In genomic region chr6:159989882-159990480, GRCh38 we compare ENCODE assay signal across 1 cellular context.
TF ChIP-seq lines count a peak whose summit lies in the region.

No MANE protein-coding gene starts in this region.

TF ChIP-seq in K562, 482 proteins besides CTCF, POLR2A, EP300 and RAD21 (continued from another document and continues in another):
- TF ChIP-seq, protein P1, sequence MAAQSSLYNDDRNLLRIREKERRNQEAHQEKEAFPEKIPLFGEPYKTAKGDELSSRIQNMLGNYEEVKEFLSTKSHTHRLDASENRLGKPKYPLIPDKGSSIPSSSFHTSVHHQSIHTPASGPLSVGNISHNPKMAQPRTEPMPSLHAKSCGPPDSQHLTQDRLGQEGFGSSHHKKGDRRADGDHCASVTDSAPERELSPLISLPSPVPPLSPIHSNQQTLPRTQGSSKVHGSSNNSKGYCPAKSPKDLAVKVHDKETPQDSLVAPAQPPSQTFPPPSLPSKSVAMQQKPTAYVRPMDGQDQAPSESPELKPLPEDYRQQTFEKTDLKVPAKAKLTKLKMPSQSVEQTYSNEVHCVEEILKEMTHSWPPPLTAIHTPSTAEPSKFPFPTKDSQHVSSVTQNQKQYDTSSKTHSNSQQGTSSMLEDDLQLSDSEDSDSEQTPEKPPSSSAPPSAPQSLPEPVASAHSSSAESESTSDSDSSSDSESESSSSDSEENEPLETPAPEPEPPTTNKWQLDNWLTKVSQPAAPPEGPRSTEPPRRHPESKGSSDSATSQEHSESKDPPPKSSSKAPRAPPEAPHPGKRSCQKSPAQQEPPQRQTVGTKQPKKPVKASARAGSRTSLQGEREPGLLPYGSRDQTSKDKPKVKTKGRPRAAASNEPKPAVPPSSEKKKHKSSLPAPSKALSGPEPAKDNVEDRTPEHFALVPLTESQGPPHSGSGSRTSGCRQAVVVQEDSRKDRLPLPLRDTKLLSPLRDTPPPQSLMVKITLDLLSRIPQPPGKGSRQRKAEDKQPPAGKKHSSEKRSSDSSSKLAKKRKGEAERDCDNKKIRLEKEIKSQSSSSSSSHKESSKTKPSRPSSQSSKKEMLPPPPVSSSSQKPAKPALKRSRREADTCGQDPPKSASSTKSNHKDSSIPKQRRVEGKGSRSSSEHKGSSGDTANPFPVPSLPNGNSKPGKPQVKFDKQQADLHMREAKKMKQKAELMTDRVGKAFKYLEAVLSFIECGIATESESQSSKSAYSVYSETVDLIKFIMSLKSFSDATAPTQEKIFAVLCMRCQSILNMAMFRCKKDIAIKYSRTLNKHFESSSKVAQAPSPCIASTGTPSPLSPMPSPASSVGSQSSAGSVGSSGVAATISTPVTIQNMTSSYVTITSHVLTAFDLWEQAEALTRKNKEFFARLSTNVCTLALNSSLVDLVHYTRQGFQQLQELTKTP (IDR thresholded peaks at IDR 0.05; ENCODE audit: low read depth in 1 of 2, partially characterized antibody in 2 of 2): no peak
- TF ChIP-seq HCFC1 (IDR thresholded peaks at IDR 0.05; ENCODE audit: low read depth, low read length): 0 out of 2 replicates have a peak, but pooled peaks have one; percentile 15
- peak; percentile 65 for TF ChIP-seq MAFF (IDR thresholded peaks at IDR 0.05; ENCODE audit: low read length)
- TF ChIP-seq MXD1 (CRISPR knock-in tag; IDR thresholded peaks at IDR 0.05; ENCODE audit: borderline replicate concordance, poor library complexity, severe bottlenecking): no peak
- TF ChIP-seq KLF13 (tag; IDR thresholded peaks at IDR 0.05; ENCODE audit: borderline replicate concordance, low read depth): 0 out of 2 replicates have a peak, but pooled peaks have one; percentile 36
- TF ChIP-seq, protein P2, sequence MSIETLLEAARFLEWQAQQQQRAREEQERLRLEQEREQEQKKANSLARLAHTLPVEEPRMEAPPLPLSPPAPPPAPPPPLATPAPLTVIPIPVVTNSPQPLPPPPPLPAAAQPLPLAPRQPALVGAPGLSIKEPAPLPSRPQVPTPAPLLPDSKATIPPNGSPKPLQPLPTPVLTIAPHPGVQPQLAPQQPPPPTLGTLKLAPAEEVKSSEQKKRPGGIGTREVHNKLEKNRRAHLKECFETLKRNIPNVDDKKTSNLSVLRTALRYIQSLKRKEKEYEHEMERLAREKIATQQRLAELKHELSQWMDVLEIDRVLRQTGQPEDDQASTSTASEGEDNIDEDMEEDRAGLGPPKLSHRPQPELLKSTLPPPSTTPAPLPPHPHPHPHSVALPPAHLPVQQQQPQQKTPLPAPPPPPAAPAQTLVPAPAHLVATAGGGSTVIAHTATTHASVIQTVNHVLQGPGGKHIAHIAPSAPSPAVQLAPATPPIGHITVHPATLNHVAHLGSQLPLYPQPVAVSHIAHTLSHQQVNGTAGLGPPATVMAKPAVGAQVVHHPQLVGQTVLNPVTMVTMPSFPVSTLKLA (conservative IDR thresholded peaks at IDR 0.05): 0 out of 4 replicates have a peak, but pooled peaks of 1 of the 2 experiments have one; percentile 21
- peak; percentile 62 for TF ChIP-seq CBFA2T2 (conservative IDR thresholded peaks at IDR 0.05)
- TF ChIP-seq FOXK2 (conservative IDR thresholded peaks at IDR 0.05 in 1 of 2, IDR thresholded peaks at IDR 0.05 in 1 of 2; ENCODE audit: low read depth in 2 of 2): 0 out of 4 replicates have a peak, but pooled peaks of 1 of the 2 experiments have one; percentile 24
- peak; percentile 57 for TF ChIP-seq MAFK (IDR thresholded peaks at IDR 0.05; ENCODE audit: low read length)
- TF ChIP-seq HOXB6 (CRISPR knock-in tag; IDR thresholded peaks at IDR 0.05; ENCODE audit: borderline replicate concordance): no peak
- no peak for TF ChIP-seq THAP12 (CRISPR knock-in tag; IDR thresholded peaks at IDR 0.05)
- 0 out of 2 replicates have a peak, but pooled peaks have one; percentile 30 for TF ChIP-seq KLF16 (IDR thresholded peaks at IDR 0.05)
- no peak for TF ChIP-seq RFX5 (IDR thresholded peaks at IDR 0.05; ENCODE audit: low read depth, low read length)
- TF ChIP-seq TEAD4 (IDR thresholded peaks at IDR 0.05; ENCODE audit: low read length): peak; percentile 62
- TF ChIP-seq TEAD4 (CRISPR knock-in tag; IDR thresholded peaks at IDR 0.05; ENCODE audit: borderline replicate concordance): no peak
- TF ChIP-seq SNRNP70 (optimal IDR thresholded peaks at IDR 0.05; ENCODE audit: low read depth, low read length): no peak
- peak; percentile 34; the same call in 1 of the 2 replicates for TF ChIP-seq EP400 (IDR thresholded peaks at IDR 0.05)
- TF ChIP-seq RBM25 (IDR thresholded peaks at IDR 0.05; ENCODE audit: low read depth, low read length, severe bottlenecking): peak; percentile 85
- peak; percentile 60; the same call in 1 of the 2 replicates for TF ChIP-seq GATA2 (CRISPR knock-in tag; IDR thresholded peaks at IDR 0.05)
- TF ChIP-seq, protein P3, sequence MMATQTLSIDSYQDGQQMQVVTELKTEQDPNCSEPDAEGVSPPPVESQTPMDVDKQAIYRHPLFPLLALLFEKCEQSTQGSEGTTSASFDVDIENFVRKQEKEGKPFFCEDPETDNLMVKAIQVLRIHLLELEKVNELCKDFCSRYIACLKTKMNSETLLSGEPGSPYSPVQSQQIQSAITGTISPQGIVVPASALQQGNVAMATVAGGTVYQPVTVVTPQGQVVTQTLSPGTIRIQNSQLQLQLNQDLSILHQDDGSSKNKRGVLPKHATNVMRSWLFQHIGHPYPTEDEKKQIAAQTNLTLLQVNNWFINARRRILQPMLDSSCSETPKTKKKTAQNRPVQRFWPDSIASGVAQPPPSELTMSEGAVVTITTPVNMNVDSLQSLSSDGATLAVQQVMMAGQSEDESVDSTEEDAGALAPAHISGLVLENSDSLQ (IDR thresholded peaks at IDR 0.05): 0 out of 2 replicates have a peak, but pooled peaks have one; percentile 9
- TF ChIP-seq PRPF4 (IDR thresholded peaks at IDR 0.05; ENCODE audit: insufficient read depth, low read depth, low read length, poor library complexity, severe bottlenecking): no peak
- no peak for TF ChIP-seq CREB5 (CRISPR knock-in tag; IDR thresholded peaks at IDR 0.05)
- TF ChIP-seq FOS (IDR thresholded peaks at IDR 0.05; ENCODE audit: extremely low read depth, insufficient read length): peak; percentile 5
- no peak for TF ChIP-seq RHOXF2B (CRISPR knock-in tag; conservative IDR thresholded peaks at IDR 0.05)
- no peak for TF ChIP-seq ZKSCAN1 (IDR thresholded peaks at IDR 0.05; ENCODE audit: low read depth, low read length)
- TF ChIP-seq STAG1 (CRISPR knock-in tag; IDR thresholded peaks at IDR 0.05; ENCODE audit: borderline replicate concordance): no peak
- TF ChIP-seq SRF (CRISPR knock-in tag; IDR thresholded peaks at IDR 0.05): peak in 1 of 2 experiments; percentile 34; a peak in 2 of 4 replicates
- TF ChIP-seq ZNF184 (CRISPR knock-in tag; IDR thresholded peaks at IDR 0.05): no peak
- peak; percentile 99 for TF ChIP-seq SPI1 (IDR thresholded peaks at IDR 0.05; ENCODE audit: borderline replicate concordance, low read depth, low read length)
- TF ChIP-seq ATF3 (IDR thresholded peaks at IDR 0.05): peak; percentile 54; the same call in 1 of the 2 replicates
- TF ChIP-seq ATF3 (CRISPR knock-in tag; conservative IDR thresholded peaks at IDR 0.05): no peak
- TF ChIP-seq SMAD2 (IDR thresholded peaks at IDR 0.05; ENCODE audit: low read depth, low read length): no peak
- TF ChIP-seq MYC (IDR thresholded peaks at IDR 0.05; ENCODE audit: low read depth, low read length): peak; percentile 22; the same call in 1 of the 2 replicates
- TF ChIP-seq MYC (CRISPR knock-in tag; IDR thresholded peaks at IDR 0.05; ENCODE audit: borderline replicate concordance, low read depth): no peak
- TF ChIP-seq CHD2 (IDR thresholded peaks at IDR 0.05; ENCODE audit: low read depth, low read length): peak; percentile 93
- TF ChIP-seq, protein P4, sequence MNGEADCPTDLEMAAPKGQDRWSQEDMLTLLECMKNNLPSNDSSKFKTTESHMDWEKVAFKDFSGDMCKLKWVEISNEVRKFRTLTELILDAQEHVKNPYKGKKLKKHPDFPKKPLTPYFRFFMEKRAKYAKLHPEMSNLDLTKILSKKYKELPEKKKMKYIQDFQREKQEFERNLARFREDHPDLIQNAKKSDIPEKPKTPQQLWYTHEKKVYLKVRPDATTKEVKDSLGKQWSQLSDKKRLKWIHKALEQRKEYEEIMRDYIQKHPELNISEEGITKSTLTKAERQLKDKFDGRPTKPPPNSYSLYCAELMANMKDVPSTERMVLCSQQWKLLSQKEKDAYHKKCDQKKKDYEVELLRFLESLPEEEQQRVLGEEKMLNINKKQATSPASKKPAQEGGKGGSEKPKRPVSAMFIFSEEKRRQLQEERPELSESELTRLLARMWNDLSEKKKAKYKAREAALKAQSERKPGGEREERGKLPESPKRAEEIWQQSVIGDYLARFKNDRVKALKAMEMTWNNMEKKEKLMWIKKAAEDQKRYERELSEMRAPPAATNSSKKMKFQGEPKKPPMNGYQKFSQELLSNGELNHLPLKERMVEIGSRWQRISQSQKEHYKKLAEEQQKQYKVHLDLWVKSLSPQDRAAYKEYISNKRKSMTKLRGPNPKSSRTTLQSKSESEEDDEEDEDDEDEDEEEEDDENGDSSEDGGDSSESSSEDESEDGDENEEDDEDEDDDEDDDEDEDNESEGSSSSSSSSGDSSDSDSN (IDR thresholded peaks at IDR 0.05; ENCODE audit: borderline replicate concordance in 1 of 2, low read depth in 2 of 2, low read length in 2 of 2): 0 out of 4 replicates have a peak, but pooled peaks of 1 of the 2 experiments have one; percentile 11
- TF ChIP-seq, protein P5, sequence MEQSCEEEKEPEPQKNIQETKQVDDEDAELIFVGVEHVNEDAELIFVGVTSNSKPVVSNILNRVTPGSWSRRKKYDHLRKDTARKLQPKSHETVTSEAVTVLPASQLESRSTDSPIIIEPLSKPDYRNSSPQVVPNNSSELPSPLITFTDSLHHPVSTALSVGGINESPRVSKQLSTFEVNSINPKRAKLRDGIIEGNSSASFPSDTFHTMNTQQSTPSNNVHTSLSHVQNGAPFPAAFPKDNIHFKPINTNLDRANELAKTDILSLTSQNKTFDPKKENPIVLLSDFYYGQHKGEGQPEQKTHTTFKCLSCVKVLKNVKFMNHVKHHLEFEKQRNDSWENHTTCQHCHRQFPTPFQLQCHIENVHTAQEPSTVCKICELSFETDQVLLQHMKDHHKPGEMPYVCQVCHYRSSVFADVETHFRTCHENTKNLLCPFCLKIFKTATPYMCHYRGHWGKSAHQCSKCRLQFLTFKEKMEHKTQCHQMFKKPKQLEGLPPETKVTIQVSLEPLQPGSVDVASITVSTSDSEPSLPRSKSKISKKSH (CRISPR knock-in tag; IDR thresholded peaks at IDR 0.05): no peak
- TF ChIP-seq SRSF9 (IDR thresholded peaks at IDR 0.05; ENCODE audit: borderline replicate concordance, low read depth, low read length): no peak
